25 cellular contexts compared by ENCODE assay signal in genomic region chr6:166644631-166645030, GRCh38. TPM values are rescaled to one million over a fixed set of nuclear protein-coding genes. Genes with fewer than 3 reads are reported as not detected.
"Had no signal": no experiment of that assay in that cellular context is flagged by ENCODE, and none has a peak within 500 bp of the region (broad histone marks: within the 10 kb centered on the region; RNA-seq: fewer than 3 reads in every experiment).

No MANE protein-coding gene starts in this region.

- FAIRE-seq: colon, endometrium, islet of Langerhans, keratinocyte had no signal

- H3K27ac Mint-ChIP-seq: endodermal cell; naive thymus-derived CD4-positive, alpha-beta T cell; natural killer cell had no signal

- H3K27ac ChIP-seq: coronary artery, dorsolateral prefrontal cortex, epithelial cell of prostate, esophagus squamous epithelium, gastrocnemius medialis, left lung, lower lobe of right lung had no signal

- H3K4me3 Mint-ChIP-seq: endodermal cell; naive thymus-derived CD4-positive, alpha-beta T cell; natural killer cell had no signal

- H3K4me3 ChIP-seq: coronary artery, dorsolateral prefrontal cortex, esophagus squamous epithelium, gastrocnemius medialis, heart right ventricle, left lung, lower lobe of right lung had no signal

- H3K9me3 Mint-ChIP-seq: natural killer cell had no signal

- ATAC-seq: esophagus mucosa; gastrocnemius medialis; left cardiac atrium; left lung; lower lobe of right lung; naive thymus-derived CD4-positive, alpha-beta T cell; natural killer cell had no signal

- H3K9me3 ChIP-seq: esophagus squamous epithelium, left lung had no signal

- H3K27me3 ChIP-seq: dorsolateral prefrontal cortex, esophagus squamous epithelium, gastrocnemius medialis had no signal

- H3K36me3 Mint-ChIP-seq: natural killer cell had no signal

- DNase-seq: dorsolateral prefrontal cortex; effector CD4-positive, alpha-beta T cell; effector memory CD4-positive, alpha-beta T cell; endodermal cell; erythroblast; esophagus squamous epithelium; foreskin melanocyte; gastrocnemius medialis; glutamatergic neuron; heart right ventricle; hippocampal formation; left cardiac atrium; left lung; lower lobe of right lung; mesenchymal stem cell; midbrain; naive thymus-derived CD4-positive, alpha-beta T cell; natural killer cell had no signal

- H3K36me3 ChIP-seq: esophagus squamous epithelium, gastrocnemius medialis, heart right ventricle, left lung, lower lobe of right lung had no signal

RNA-seq across cellular contexts. Expression of gene RAMACL, which starts 58.2 kb away (rescaled TPM):
- polyA plus RNA-seq: naive thymus-derived CD4-positive, alpha-beta T cell had no signal
